Comparison of ENCODE assay signal across 1 cellular context in the genomic region with DNA sequence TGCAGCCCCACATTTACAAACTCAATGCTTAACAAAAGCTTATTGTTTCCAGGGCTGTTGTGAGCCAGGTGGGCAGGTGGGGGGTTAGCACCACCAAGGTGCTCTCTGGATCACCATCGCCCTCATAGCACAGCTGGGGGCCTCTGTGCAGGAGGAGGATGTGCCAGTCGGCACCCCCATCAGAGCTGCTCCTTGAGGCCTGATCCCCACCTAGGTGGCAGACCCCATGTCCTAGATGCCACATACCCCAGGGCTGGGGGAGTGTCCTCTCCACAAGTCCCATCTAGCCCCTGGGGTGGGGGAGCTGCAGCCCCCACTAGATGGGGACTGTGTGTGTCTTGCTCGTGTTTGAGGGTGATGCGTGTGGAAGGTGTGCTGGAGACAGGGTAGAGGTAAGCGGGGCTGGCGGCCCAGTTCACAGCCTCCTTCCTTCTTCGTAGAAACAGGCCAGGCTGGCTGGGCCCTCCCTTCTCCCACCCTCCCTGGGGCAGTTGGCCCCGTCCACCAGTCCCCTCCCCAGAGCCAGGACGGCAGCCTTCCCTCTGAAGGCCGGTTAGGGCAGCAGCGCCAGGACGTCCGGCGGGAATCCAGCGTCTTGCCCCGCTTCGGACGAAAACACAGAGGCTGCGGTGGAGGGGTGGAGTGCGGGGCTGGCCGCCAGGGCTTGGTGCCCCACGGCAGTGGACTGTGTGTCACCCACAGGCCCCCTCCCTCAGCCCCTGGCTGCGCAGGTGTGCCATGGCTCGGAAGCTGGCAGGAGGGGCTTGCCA.
TF ChIP-seq lines count a peak whose summit lies in the region.

No MANE protein-coding gene starts in this region.

TF ChIP-seq in H1, 55 proteins besides CTCF, POLR2A, EP300 and RAD21:
- TF ChIP-seq SUZ12 (IDR thresholded peaks at IDR 0.05; ENCODE audit: low read length), result peak; percentile 89
- TF ChIP-seq GABPA (IDR thresholded peaks at IDR 0.05; ENCODE audit: borderline replicate concordance, insufficient read depth, low read length), result peak; percentile 69; the same call in 1 of the 2 replicates
- TF ChIP-seq EZH2 (IDR thresholded peaks at IDR 0.05; ENCODE audit: low read depth, low read length, severe bottlenecking), result peak; percentile 87
- no peak for TF ChIP-seq TAF1 (IDR thresholded peaks at IDR 0.05; ENCODE audit: low read depth, low read length)
- TF ChIP-seq CTBP2 (IDR thresholded peaks at IDR 0.05; ENCODE audit: borderline replicate concordance, insufficient read depth, insufficient read length, low read length), result peak; percentile 50
